ENCODE assay signal across 9 cellular contexts in the genomic region with DNA sequence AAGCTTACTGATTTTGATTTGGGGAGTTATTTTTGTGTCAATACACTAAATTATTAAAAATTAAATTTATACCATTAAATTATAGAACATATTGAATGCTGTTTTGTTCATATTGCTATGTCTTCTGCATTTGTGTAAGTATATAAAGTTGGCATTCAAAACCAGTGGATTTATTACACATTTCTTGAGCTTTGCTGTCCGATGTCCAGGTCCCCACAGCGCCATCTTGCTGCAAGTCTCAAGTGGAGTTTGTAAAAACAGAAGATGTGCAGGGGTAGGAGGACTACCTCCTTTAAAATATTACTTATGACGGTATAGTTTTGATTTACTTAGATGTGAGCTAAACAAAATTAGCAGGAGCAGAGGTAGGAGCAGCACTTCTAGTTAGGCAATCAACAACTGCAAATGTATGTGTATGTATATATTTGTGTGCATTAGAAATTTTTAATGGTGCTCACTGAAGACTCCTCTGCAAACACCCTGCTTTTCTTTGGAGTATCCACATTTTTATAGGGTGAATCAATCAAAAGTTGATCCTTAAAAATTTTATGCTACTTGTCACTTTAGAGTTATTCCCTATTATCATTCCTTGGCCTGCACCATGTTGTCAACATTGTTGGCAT. TPM values are rescaled to one million over a fixed set of nuclear protein-coding genes. Genes with fewer than 3 reads are reported as not detected.
DNase-seq lines count a peak whose midpoint lies in the region; ATAC-seq, FAIRE-seq and TF ChIP-seq lines count a peak whose summit lies in the region.
"Had no signal": no experiment of that assay in that cellular context is flagged by ENCODE, and none has a peak within 500 bp of the region (broad histone marks: within the 10 kb centered on the region; RNA-seq: fewer than 3 reads in every experiment).

No MANE protein-coding gene starts in this region.

- H3K4me3 ChIP-seq in A549 (no peak overlapping the region), astrocyte of the spinal cord (ENCODE audit: low read depth, low read length) (no peak overlapping the region)

- H3K4me1 ChIP-seq in A549: peaks cover 61% of the 10 kb centered on the region

- DNase-seq in A549 (ENCODE audit: low read depth in 1 of 2, low spot score in 1 of 2): peak; percentile 25 to 69
- DNase-seq in astrocyte of the spinal cord (ENCODE audit: low read depth, low spot score): peak; percentile 57
- DNase-seq in iris pigment epithelial cell (ENCODE audit: low read depth): peak; percentile 75
- DNase-seq in stimulated activated naive CD8-positive, alpha-beta T cell treated with anti-CD3 and anti-CD28 coated beads, Interleukin-15, Interleukin-2, amounts not matched to agents 100 U/mL and 50 U/mL, for 24 hours: peak; percentile 51
- no peak for DNase-seq in GOT3 (lab: John Stamatoyannopoulos, UW)
- no peak for DNase-seq in NCI-H2171 treated with DMSO at 0.1 percent for 48 hours (lab: John Stamatoyannopoulos, UW)

- peak; percentile 48 to 58 for TF ChIP-seq RAD21 in A549 (conservative IDR thresholded peaks at IDR 0.05 in 1 of 2, IDR thresholded peaks at IDR 0.05 in 1 of 2)

- TF ChIP-seq CTCF in A549 (IDR thresholded peaks at IDR 0.05) (peak; percentile 56), GM12872 (IDR thresholded peaks at IDR 0.05; ENCODE audit: insufficient read depth, low read depth, low read length) (peak; percentile 61), astrocyte of the spinal cord (IDR thresholded peaks at IDR 0.05; ENCODE audit: low read depth, low read length) (peak; percentile 69)

- POLR2A ChIA-PET in A549 (lab: Yijun Ruan, JAX): interaction anchor here (0.5 to 1.4 kb wide), 2 partner anchors 38 to 240 kb away, joined by 3 to 7 read pairs; a partner anchor contains a TSS

- peak overlapping the region; percentile 39; the same call in 2 of the 3 replicates for H3K4me2 ChIP-seq in A549

- TF ChIP-seq EP300 in A549 (IDR thresholded peaks at IDR 0.05): no peak

- in situ Hi-C loops in astrocyte of the spinal cord (cut with HindIII; ENCODE audit: low sequenced_read_pairs): no loop called here

- FAIRE-seq in A549 (lab: Jason Lieb, UNC): no peak

- ATAC-seq in A549 (peak in 1 of 2 experiments; percentile 64; a peak in 3 of 6 replicates), SK-N-SH treated with all-trans-retinoic acid at 6 μM for 48 hours (peak; percentile 73)
- peak; percentile 59 for ATAC-seq in stimulated activated naive CD8-positive, alpha-beta T cell treated with anti-CD3 and anti-CD28 coated beads, Interleukin-15, Interleukin-2, amounts not matched to agents 100 U/mL and 50 U/mL, for 24 hours

- CTCF ChIA-PET in A549 (lab: Yijun Ruan, JAX): interaction anchor here (0.7 to 2.9 kb wide), 25 partner anchors 10 to 632 kb away, joined by 3 to 20 read pairs (median 4); a partner anchor contains a TSS

- no peaks in the 10 kb centered on the region for H3K9me3 ChIP-seq in A549

- H3K27ac ChIP-seq in A549: peak overlapping the region; percentile 23 to 67; a peak in 3 of 6 replicates
- H3K27ac ChIP-seq: epithelial cell of prostate had no signal

- WGBS in A549 (ENCODE audit: missing lambda C conversion rate): 17% methylated on average over 3 of the region's 3 CpGs

- no peak for TF ChIP-seq POLR2A in A549 (IDR thresholded peaks at IDR 0.05; ENCODE audit: low read length)

TF ChIP-seq in A549, 52 proteins besides CTCF, POLR2A, EP300 and RAD21:
- TF ChIP-seq JUN (IDR thresholded peaks at IDR 0.05): no peak
- peak; percentile 34; the same call in 2 of the 3 replicates for TF ChIP-seq SMC3 (IDR thresholded peaks at IDR 0.05)

TF ChIP-seq in SK-N-SH treated with all-trans-retinoic acid at 6 μM for 48 hours, 23 proteins besides CTCF, POLR2A, EP300 and RAD21:
- TF ChIP-seq TCF4 (CRISPR knock-in tag; IDR thresholded peaks at IDR 0.05; ENCODE audit: borderline replicate concordance) (no peak), CSDC2 (CRISPR knock-in tag; IDR thresholded peaks at IDR 0.05) (no peak), ZC3H10 (CRISPR knock-in tag; IDR thresholded peaks at IDR 0.05) (no peak), BACH2 (CRISPR knock-in tag; IDR thresholded peaks at IDR 0.05; ENCODE audit: borderline replicate concordance) (no peak), ZNF565 (CRISPR knock-in tag; conservative IDR thresholded peaks at IDR 0.05; ENCODE audit: low read depth) (no peak), ZFP3 (CRISPR knock-in tag; IDR thresholded peaks at IDR 0.05) (no peak)
- TF ChIP-seq, protein P1, sequence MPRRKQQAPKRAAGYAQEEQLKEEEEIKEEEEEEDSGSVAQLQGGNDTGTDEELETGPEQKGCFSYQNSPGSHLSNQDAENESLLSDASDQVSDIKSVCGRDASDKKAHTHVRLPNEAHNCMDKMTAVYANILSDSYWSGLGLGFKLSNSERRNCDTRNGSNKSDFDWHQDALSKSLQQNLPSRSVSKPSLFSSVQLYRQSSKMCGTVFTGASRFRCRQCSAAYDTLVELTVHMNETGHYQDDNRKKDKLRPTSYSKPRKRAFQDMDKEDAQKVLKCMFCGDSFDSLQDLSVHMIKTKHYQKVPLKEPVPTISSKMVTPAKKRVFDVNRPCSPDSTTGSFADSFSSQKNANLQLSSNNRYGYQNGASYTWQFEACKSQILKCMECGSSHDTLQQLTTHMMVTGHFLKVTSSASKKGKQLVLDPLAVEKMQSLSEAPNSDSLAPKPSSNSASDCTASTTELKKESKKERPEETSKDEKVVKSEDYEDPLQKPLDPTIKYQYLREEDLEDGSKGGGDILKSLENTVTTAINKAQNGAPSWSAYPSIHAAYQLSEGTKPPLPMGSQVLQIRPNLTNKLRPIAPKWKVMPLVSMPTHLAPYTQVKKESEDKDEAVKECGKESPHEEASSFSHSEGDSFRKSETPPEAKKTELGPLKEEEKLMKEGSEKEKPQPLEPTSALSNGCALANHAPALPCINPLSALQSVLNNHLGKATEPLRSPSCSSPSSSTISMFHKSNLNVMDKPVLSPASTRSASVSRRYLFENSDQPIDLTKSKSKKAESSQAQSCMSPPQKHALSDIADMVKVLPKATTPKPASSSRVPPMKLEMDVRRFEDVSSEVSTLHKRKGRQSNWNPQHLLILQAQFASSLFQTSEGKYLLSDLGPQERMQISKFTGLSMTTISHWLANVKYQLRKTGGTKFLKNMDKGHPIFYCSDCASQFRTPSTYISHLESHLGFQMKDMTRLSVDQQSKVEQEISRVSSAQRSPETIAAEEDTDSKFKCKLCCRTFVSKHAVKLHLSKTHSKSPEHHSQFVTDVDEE (CRISPR knock-in tag; IDR thresholded peaks at IDR 0.05): no peak
- TF ChIP-seq, protein P2, sequence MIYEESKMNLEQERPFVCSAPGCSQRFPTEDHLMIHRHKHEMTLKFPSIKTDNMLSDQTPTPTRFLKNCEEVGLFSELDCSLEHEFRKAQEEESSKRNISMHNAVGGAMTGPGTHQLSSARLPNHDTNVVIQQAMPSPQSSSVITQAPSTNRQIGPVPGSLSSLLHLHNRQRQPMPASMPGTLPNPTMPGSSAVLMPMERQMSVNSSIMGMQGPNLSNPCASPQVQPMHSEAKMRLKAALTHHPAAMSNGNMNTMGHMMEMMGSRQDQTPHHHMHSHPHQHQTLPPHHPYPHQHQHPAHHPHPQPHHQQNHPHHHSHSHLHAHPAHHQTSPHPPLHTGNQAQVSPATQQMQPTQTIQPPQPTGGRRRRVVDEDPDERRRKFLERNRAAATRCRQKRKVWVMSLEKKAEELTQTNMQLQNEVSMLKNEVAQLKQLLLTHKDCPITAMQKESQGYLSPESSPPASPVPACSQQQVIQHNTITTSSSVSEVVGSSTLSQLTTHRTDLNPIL (CRISPR knock-in tag; IDR thresholded peaks at IDR 0.05; ENCODE audit: low read depth): no peak
- TF ChIP-seq, protein P3, sequence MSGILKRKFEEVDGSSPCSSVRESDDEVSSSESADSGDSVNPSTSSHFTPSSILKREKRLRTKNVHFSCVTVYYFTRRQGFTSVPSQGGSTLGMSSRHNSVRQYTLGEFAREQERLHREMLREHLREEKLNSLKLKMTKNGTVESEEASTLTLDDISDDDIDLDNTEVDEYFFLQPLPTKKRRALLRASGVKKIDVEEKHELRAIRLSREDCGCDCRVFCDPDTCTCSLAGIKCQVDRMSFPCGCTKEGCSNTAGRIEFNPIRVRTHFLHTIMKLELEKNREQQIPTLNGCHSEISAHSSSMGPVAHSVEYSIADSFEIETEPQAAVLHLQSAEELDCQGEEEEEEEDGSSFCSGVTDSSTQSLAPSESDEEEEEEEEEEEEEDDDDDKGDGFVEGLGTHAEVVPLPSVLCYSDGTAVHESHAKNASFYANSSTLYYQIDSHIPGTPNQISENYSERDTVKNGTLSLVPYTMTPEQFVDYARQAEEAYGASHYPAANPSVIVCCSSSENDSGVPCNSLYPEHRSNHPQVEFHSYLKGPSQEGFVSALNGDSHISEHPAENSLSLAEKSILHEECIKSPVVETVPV (CRISPR knock-in tag; IDR thresholded peaks at IDR 0.05): no peak
- TF ChIP-seq, protein P4, sequence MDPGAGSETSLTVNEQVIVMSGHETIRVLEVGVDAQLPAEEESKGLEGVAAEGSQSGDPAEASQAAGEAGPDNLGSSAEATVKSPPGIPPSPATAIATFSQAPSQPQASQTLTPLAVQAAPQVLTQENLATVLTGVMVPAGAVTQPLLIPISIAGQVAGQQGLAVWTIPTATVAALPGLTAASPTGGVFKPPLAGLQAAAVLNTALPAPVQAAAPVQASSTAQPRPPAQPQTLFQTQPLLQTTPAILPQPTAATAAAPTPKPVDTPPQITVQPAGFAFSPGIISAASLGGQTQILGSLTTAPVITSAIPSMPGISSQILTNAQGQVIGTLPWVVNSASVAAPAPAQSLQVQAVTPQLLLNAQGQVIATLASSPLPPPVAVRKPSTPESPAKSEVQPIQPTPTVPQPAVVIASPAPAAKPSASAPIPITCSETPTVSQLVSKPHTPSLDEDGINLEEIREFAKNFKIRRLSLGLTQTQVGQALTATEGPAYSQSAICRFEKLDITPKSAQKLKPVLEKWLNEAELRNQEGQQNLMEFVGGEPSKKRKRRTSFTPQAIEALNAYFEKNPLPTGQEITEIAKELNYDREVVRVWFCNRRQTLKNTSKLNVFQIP (CRISPR knock-in tag; IDR thresholded peaks at IDR 0.05; ENCODE audit: borderline replicate concordance, low read depth): no peak

RNA-seq across cellular contexts. Expression of a gene that starts 37.4 kb away (rescaled TPM):
- polyA plus RNA-seq in A549 (2011; rRNA removed): 49.1 and 50.0 TPM in 2 replicates
- 7.1 and 9.7 TPM in 2 replicates for polyA plus RNA-seq in A549 (2012; cell fraction: cytosol; rRNA removed)
- 5.3 and 6.8 TPM in 2 replicates for polyA plus RNA-seq in A549 (2012; cell fraction: nucleus; rRNA removed)
- 8.4 to 11.4 TPM (median 10.5 TPM) in 3 replicates for polyA plus RNA-seq in A549 (2017; fragmentation: RNase III; extraction: RNeasy Plus Mini Kit Qiagen cat#74134 plus additional on column Dnase treatment)
- 104 and 110 TPM in 2 replicates for polyA minus RNA-seq in A549 (2011; rRNA and poly(A)+ RNA removed)

Comparison
In these comparisons a context has a peak if more than half of its experiments do, and no peak if none do; other contexts are left out.
1. DNase-seq: peak in A549 (2 of 2), astrocyte of the spinal cord (single experiment), iris pigment epithelial cell (single experiment) and stimulated activated naive CD8-positive, alpha-beta T cell treated with anti-CD3 and anti-CD28 coated beads, Interleukin-15, Interleukin-2, amounts not matched to agents 100 U/mL and 50 U/mL, for 24 hours (single experiment); none in GOT3 (single experiment) and NCI-H2171 treated with DMSO at 0.1 percent for 48 hours (single experiment).
2. Peak in every context shown above with its lines, with median percentiles within 50 percentile points of each other: CTCF ChIP-seq.